In genomic region chr6:83221886-83222479, GRCh38 we compare ENCODE assay signal across 8 cellular contexts. TPM values are rescaled to one million over a fixed set of nuclear protein-coding genes. Genes with fewer than 3 reads are reported as not detected.
DNase-seq lines count a peak whose midpoint lies in the region; ATAC-seq and TF ChIP-seq lines count a peak whose summit lies in the region.

No MANE protein-coding gene starts in this region.

- TF ChIP-seq EP300 in SK-N-SH (IDR thresholded peaks at IDR 0.05; ENCODE audit: borderline replicate concordance in 1 of 2, low read depth in 1 of 2, low read length in 1 of 2) (no peak), tibial nerve (IDR thresholded peaks at IDR 0.05) (no peak)

- no peaks in the 10 kb centered on the region for H3K79me2 ChIP-seq in SK-N-SH (ENCODE audit: insufficient read depth)

- POLR2A ChIA-PET in activated CD8-positive, alpha-beta T cell treated with anti-CD3 and anti-CD28 coated beads for 36 hours (lab: Charles Lee) = no interaction called here
- POLR2A ChIA-PET in activated CD8-positive, alpha-beta T cell treated with anti-CD3 and anti-CD28 coated beads, Interleukin-2, amount 10 ng/mL, durations not matched to agents 7 days and 5 days (lab: Charles Lee) = no interaction called here
- POLR2A ChIA-PET in SK-N-SH (lab: Yijun Ruan, JAX) = no interaction called here

- H3K36me3 ChIP-seq in SK-N-SH (replicated peaks in 1 of 2; ENCODE audit: control insufficient read depth in 1 of 2, insufficient read depth in 2 of 2, low read length in 1 of 2) (peaks cover 0 to 3% of the 10 kb centered on the region in 2 experiments), tibial nerve (no peaks in the 10 kb centered on the region)

- H3K9ac ChIP-seq in SK-N-SH = no peak overlapping the region

- DNase-seq in activated CD8-positive, alpha-beta T cell treated with anti-CD3 and anti-CD28 coated beads for 36 hours = no peak
- no peak for DNase-seq in activated CD8-positive, alpha-beta T cell treated with anti-CD3 and anti-CD28 coated beads, Interleukin-2, amount 10 ng/mL, durations not matched to agents 7 days and 5 days
- DNase-seq in LNCaP clone FGC (ENCODE audit: low read depth) (no peak), SK-N-SH (peak; percentile 28), glomerular visceral epithelial cell (ENCODE audit: extremely low spot score) (peak; percentile 33), tibial nerve (ENCODE audit: low spot score in 2 of 2) (no peak), NK-92 (lab: John Stamatoyannopoulos, UW; ENCODE audit: unreplicated experiment) (no peak)

- H3F3A ChIP-seq in SK-N-SH (replicated peaks; ENCODE audit: insufficient read depth) = peaks cover 4% of the 10 kb centered on the region

- H3K36me3 Mint-ChIP-seq in activated CD8-positive, alpha-beta T cell treated with anti-CD3 and anti-CD28 coated beads for 36 hours (ENCODE audit: low read depth) = no peaks in the 10 kb centered on the region
- H3K36me3 Mint-ChIP-seq in activated CD8-positive, alpha-beta T cell treated with anti-CD3 and anti-CD28 coated beads, Interleukin-2, amount 10 ng/mL, durations not matched to agents 7 days and 5 days (ENCODE audit: low read depth) = no peaks in the 10 kb centered on the region

- 35% methylated on average over 3 of the region's 3 CpGs for WGBS in SK-N-SH (ENCODE audit: low lambda C conversion rate)
- WGBS in tibial nerve, 2 donors = 42 to 55% methylated on average over 3 of the region's 3 CpGs

- peak; percentile 80 for TF ChIP-seq RAD21 in SK-N-SH (IDR thresholded peaks at IDR 0.05; ENCODE audit: low read length)

- H3K9me2 ChIP-seq in SK-N-SH = no peaks in the 10 kb centered on the region

- H3K4me1 ChIP-seq in SK-N-SH (ENCODE audit: control insufficient read depth in 1 of 2, insufficient read depth in 2 of 2, low read depth in 1 of 2, low read length in 1 of 2) (peaks cover 0 to 1% of the 10 kb centered on the region in 2 experiments; a peak in 1 of 4 replicates), tibial nerve (peaks cover 0 to 6% (median 0%) of the 10 kb centered on the region in 4 donors)

- CTCF ChIA-PET in activated CD8-positive, alpha-beta T cell treated with anti-CD3 and anti-CD28 coated beads for 36 hours (lab: Charles Lee) = interaction anchor here (0.6 to 11.0 kb wide), 29 partner anchors 10 to 1904 kb away, joined by 3 to 187 read pairs (median 4); partner anchors contain the start of genes DOP1A, PRSS35 and UBE3D
- CTCF ChIA-PET in activated CD8-positive, alpha-beta T cell treated with anti-CD3 and anti-CD28 coated beads, Interleukin-2, amount 10 ng/mL, durations not matched to agents 7 days and 5 days (lab: Charles Lee) = interaction anchor here (0.9 to 5.0 kb wide), 9 partner anchors 11 to 314 kb away, joined by 3 to 60 read pairs (median 5); partner anchors contain the start of genes DOP1A, PRSS35 and UBE3D
- CTCF ChIA-PET in SK-N-SH (lab: Yijun Ruan, JAX) = interaction anchor here (0.6 to 13.0 kb wide), 53 partner anchors 9 to 1746 kb away, joined by 3 to 328 read pairs (median 4); partner anchors contain the start of genes CYB5R4, DOP1A, PRSS35 and RWDD2A

- H2AFZ ChIP-seq in SK-N-SH (ENCODE audit: low read depth) = no peak overlapping the region

- peak; percentile 66 for TF ChIP-seq CTCF in activated CD8-positive, alpha-beta T cell treated with anti-CD3 and anti-CD28 coated beads for 36 hours (IDR thresholded peaks at IDR 0.05)
- TF ChIP-seq CTCF in LNCaP clone FGC (IDR thresholded peaks at IDR 0.05; ENCODE audit: control insufficient read depth, extremely low read depth, insufficient read depth) = peak; percentile 28; the same call in 1 of the 2 replicates
- TF ChIP-seq CTCF in SK-N-SH (IDR thresholded peaks at IDR 0.05) = peak; percentile 77
- TF ChIP-seq CTCF in tibial nerve (IDR thresholded peaks at IDR 0.05) = peak; percentile 26 to 56 (median 44)

- H3K27ac ChIP-seq in SK-N-SH (ENCODE audit: low read depth in 2 of 2, low read length in 1 of 2) (no peak overlapping the region), tibial nerve (no peak overlapping the region)

- no peaks in the 10 kb centered on the region for H4K20me1 ChIP-seq in SK-N-SH (ENCODE audit: insufficient read depth)

- H3K4me1 Mint-ChIP-seq in activated CD8-positive, alpha-beta T cell treated with anti-CD3 and anti-CD28 coated beads for 36 hours (ENCODE audit: low read depth) = no peaks in the 10 kb centered on the region
- H3K4me1 Mint-ChIP-seq in activated CD8-positive, alpha-beta T cell treated with anti-CD3 and anti-CD28 coated beads, Interleukin-2, amount 10 ng/mL, durations not matched to agents 7 days and 5 days (ENCODE audit: low read depth) = no peaks in the 10 kb centered on the region

- H3K27me3 ChIP-seq in SK-N-SH (ENCODE audit: insufficient read depth) (no peaks in the 10 kb centered on the region), tibial nerve (no peaks in the 10 kb centered on the region)

- H3K9me3 ChIP-seq in SK-N-SH (no peaks in the 10 kb centered on the region), tibial nerve (no peaks in the 10 kb centered on the region)

- TF ChIP-seq POLR2A in tibial nerve (IDR thresholded peaks at IDR 0.05) = no peak

- no peak overlapping the region for H3K4me2 ChIP-seq in SK-N-SH

- no peak overlapping the region for H3K4me3 ChIP-seq in LNCaP clone FGC (ENCODE audit: low read depth, low read length)
- no peak overlapping the region; a peak in 1 of 4 replicates for H3K4me3 ChIP-seq in SK-N-SH (ENCODE audit: low read depth in 2 of 2, low read length in 1 of 2)
- H3K4me3 ChIP-seq in tibial nerve = no peak overlapping the region

- H3K27ac Mint-ChIP-seq in activated CD8-positive, alpha-beta T cell treated with anti-CD3 and anti-CD28 coated beads for 36 hours = no peak overlapping the region
- H3K27ac Mint-ChIP-seq in activated CD8-positive, alpha-beta T cell treated with anti-CD3 and anti-CD28 coated beads, Interleukin-2, amount 10 ng/mL, durations not matched to agents 7 days and 5 days = no peak overlapping the region

- peak; percentile 37 for ATAC-seq in activated CD8-positive, alpha-beta T cell treated with anti-CD3 and anti-CD28 coated beads for 36 hours
- ATAC-seq in activated CD8-positive, alpha-beta T cell treated with anti-CD3 and anti-CD28 coated beads, Interleukin-2, amount 10 ng/mL, durations not matched to agents 7 days and 5 days = no peak
- ATAC-seq in HG03354 (IDR thresholded peaks at IDR 0.05; ENCODE audit: poor library complexity, severe bottlenecking, unreplicated experiment) = no peak

- intact Hi-C loops in activated CD8-positive, alpha-beta T cell treated with anti-CD3 and anti-CD28 coated beads for 36 hours (cut with micrococcal nuclease) = loop anchor here (1.0 kb wide), 1 partner anchor 293 kb away; no protein-coding TSS in a partner anchor

- H3K9me3 Mint-ChIP-seq in activated CD8-positive, alpha-beta T cell treated with anti-CD3 and anti-CD28 coated beads for 36 hours = no peaks in the 10 kb centered on the region
- no peaks in the 10 kb centered on the region for H3K9me3 Mint-ChIP-seq in activated CD8-positive, alpha-beta T cell treated with anti-CD3 and anti-CD28 coated beads, Interleukin-2, amount 10 ng/mL, durations not matched to agents 7 days and 5 days (ENCODE audit: insufficient read depth)

- no peak overlapping the region for H3K4me3 Mint-ChIP-seq in activated CD8-positive, alpha-beta T cell treated with anti-CD3 and anti-CD28 coated beads for 36 hours
- no peak overlapping the region for H3K4me3 Mint-ChIP-seq in activated CD8-positive, alpha-beta T cell treated with anti-CD3 and anti-CD28 coated beads, Interleukin-2, amount 10 ng/mL, durations not matched to agents 7 days and 5 days

- no peaks in the 10 kb centered on the region for H3K27me3 Mint-ChIP-seq in activated CD8-positive, alpha-beta T cell treated with anti-CD3 and anti-CD28 coated beads for 36 hours
- H3K27me3 Mint-ChIP-seq in activated CD8-positive, alpha-beta T cell treated with anti-CD3 and anti-CD28 coated beads, Interleukin-2, amount 10 ng/mL, durations not matched to agents 7 days and 5 days (ENCODE audit: low read depth) = peaks cover 2% of the 10 kb centered on the region

TF ChIP-seq in SK-N-SH, 30 proteins besides CTCF, POLR2A, EP300 and RAD21:
- peak; percentile 61 for TF ChIP-seq SMC3 (IDR thresholded peaks at IDR 0.05; ENCODE audit: low read depth, low read length)
- no peak for TF ChIP-seq CHD2 (IDR thresholded peaks at IDR 0.05; ENCODE audit: low read length, partially characterized antibody)

RNA-seq across cellular contexts. Expression of gene RWDD2A, which starts 28.8 kb away (rescaled TPM):
- 1 to 10 TPM; 1.5 to 1.6 TPM for total RNA-seq in activated CD8-positive, alpha-beta T cell treated with anti-CD3 and anti-CD28 coated beads for 36 hours
- total RNA-seq in activated CD8-positive, alpha-beta T cell treated with anti-CD3 and anti-CD28 coated beads, Interleukin-2, amount 10 ng/mL, durations not matched to agents 7 days and 5 days = under 1 TPM; 0.57 to 0.87 TPM
- 3.4 and 5.8 TPM in 2 replicates for polyA plus RNA-seq in SK-N-SH (2012; rRNA removed)
- 4.3 and 4.9 TPM in 2 replicates for polyA plus RNA-seq in SK-N-SH (2012; cell fraction: cytosol; rRNA removed)
- polyA plus RNA-seq in SK-N-SH (2012; cell fraction: nucleus; rRNA removed) = 6.1 and 12.4 TPM in 2 replicates
- 1 to 10 TPM; 2.2 to 4.2 (median 3.0) TPM for total RNA-seq in tibial nerve

RNA-seq across cellular contexts. Expression of gene PGM3, which starts 28.9 kb away (rescaled TPM):
- 10 to 100 TPM; 13.2 to 17.5 TPM for total RNA-seq in activated CD8-positive, alpha-beta T cell treated with anti-CD3 and anti-CD28 coated beads for 36 hours
- 1 to 10 TPM; 9.3 to 10.0 TPM for total RNA-seq in activated CD8-positive, alpha-beta T cell treated with anti-CD3 and anti-CD28 coated beads, Interleukin-2, amount 10 ng/mL, durations not matched to agents 7 days and 5 days
- polyA plus RNA-seq in SK-N-SH (2012; rRNA removed) = 24.2 and 30.2 TPM in 2 replicates
- polyA plus RNA-seq in SK-N-SH (2012; cell fraction: cytosol; rRNA removed) = 28.8 and 30.9 TPM in 2 replicates
- polyA plus RNA-seq in SK-N-SH (2012; cell fraction: nucleus; rRNA removed) = 23.1 and 46.3 TPM in 2 replicates
- total RNA-seq in tibial nerve = 10 to 100 TPM; 12.3 to 26.2 (median 18.6) TPM

Comparison
In these comparisons a context has a peak if more than half of its experiments do, and no peak if none do; other contexts are left out.
1. DNase-seq: peak in SK-N-SH (single experiment) and glomerular visceral epithelial cell (single experiment); none in activated CD8-positive, alpha-beta T cell treated with anti-CD3 and anti-CD28 coated beads for 36 hours (single experiment), activated CD8-positive, alpha-beta T cell treated with anti-CD3 and anti-CD28 coated beads, Interleukin-2, amount 10 ng/mL, durations not matched to agents 7 days and 5 days (single experiment), LNCaP clone FGC (single experiment), tibial nerve (0 of 2) and NK-92 (single experiment).
2. Peak in every context shown above with its lines, with median percentiles within 50 percentile points of each other: CTCF ChIP-seq.